ENCODE assay signal across 18 cellular contexts in the genomic region with DNA sequence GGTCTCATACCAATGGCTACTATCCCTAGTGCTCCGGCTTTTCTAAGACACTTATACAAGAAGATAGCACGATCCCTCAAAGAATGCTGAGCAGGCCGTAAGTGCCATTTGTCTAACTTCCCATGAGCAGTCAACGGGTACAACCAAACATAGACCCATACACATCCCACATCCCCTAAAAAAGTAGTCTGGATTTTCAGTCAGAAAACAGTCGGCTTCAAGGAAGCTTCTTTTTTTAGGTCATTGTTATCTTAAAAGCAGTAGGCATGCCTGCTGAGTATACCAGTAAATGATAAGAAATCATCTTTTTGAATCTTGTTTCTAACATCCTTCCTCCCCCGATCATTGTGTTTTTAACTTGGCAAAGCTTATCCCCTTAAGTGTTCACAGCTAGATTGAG. TPM values are rescaled to one million over a fixed set of nuclear protein-coding genes. Genes with fewer than 3 reads are reported as not detected.
DNase-seq lines count a peak whose midpoint lies in the region; ATAC-seq, FAIRE-seq and TF ChIP-seq lines count a peak whose summit lies in the region.
"Had no signal": no experiment of that assay in that cellular context is flagged by ENCODE, and none has a peak within 500 bp of the region (broad histone marks: within the 10 kb centered on the region; RNA-seq: fewer than 3 reads in every experiment).

No MANE protein-coding gene starts in this region.

- H3K27me3 ChIP-seq in CD4-positive, alpha-beta T cell (ENCODE audit: control insufficient read depth, insufficient read depth, low read length) = no peaks in the 10 kb centered on the region
- no peaks in the 10 kb centered on the region for H3K27me3 ChIP-seq in Peyer's patch
- H3K27me3 ChIP-seq: SJSA1 had no signal

- ATAC-seq in CD4-positive, alpha-beta T cell (ENCODE audit: poor library complexity) = no peak
- ATAC-seq in WTC11 = no peak
- ATAC-seq: PC-3 had no signal

- peak; percentile 60 for FAIRE-seq in H54 (lab: Jason Lieb, UNC)

- H3K4me3 ChIP-seq in mesodermal cell (ENCODE audit: extremely low read depth, insufficient read depth, low read length, poor library complexity, severe bottlenecking) (no peak overlapping the region), Peyer's patch (no peak overlapping the region)
- H3K4me3 ChIP-seq: SJSA1 had no signal

- peaks cover 72% of the 10 kb centered on the region for H3K4me1 Mint-ChIP-seq in CD4-positive, alpha-beta T cell (ENCODE audit: low read depth)
- peaks cover 31% of the 10 kb centered on the region for H3K4me1 Mint-ChIP-seq in WTC11

- intact Hi-C loops in CD4-positive, alpha-beta T cell (cut with DNase I, micrococcal nuclease) = no loop called here

- WGBS in mesodermal cell (ENCODE audit: insufficient coverage in 2 of 2), 2 experiments = 80 to 97% methylated on average over 2 to 5 of the region's 6 CpGs

- no peak overlapping the region for H3K27ac ChIP-seq in CD4-positive, alpha-beta T cell (ENCODE audit: low read depth, low read length)
- H3K27ac ChIP-seq in mesodermal cell (ENCODE audit: low read depth, low read length, severe bottlenecking) = peak overlapping the region; percentile 77
- H3K27ac ChIP-seq in Peyer's patch = no peak overlapping the region
- H3K27ac ChIP-seq: SJSA1 had no signal

- H3K27me3 Mint-ChIP-seq in CD4-positive, alpha-beta T cell = no peaks in the 10 kb centered on the region
- H3K27me3 Mint-ChIP-seq in WTC11 (ENCODE audit: low read depth) = no peaks in the 10 kb centered on the region
- H3K27me3 Mint-ChIP-seq: CD4-positive, alpha-beta memory T cell had no signal

- POLR2A ChIA-PET in CD4-positive, alpha-beta T cell (lab: Charles Lee) = interaction anchor here (0.7 to 2.4 kb wide), 2 partner anchors 15 to 19 kb away, joined by 5 to 9 read pairs; a partner anchor contains a TSS
- POLR2A ChIA-PET in WTC11 (lab: Charles Lee) = no interaction called here

- H3K36me3 Mint-ChIP-seq in CD4-positive, alpha-beta T cell (ENCODE audit: low read depth) = peaks cover 35% of the 10 kb centered on the region
- H3K36me3 Mint-ChIP-seq in WTC11 = peaks cover 13% of the 10 kb centered on the region

- no peaks in the 10 kb centered on the region for H3K9me3 Mint-ChIP-seq in CD4-positive, alpha-beta T cell
- H3K9me3 Mint-ChIP-seq in WTC11 = peaks cover 8% of the 10 kb centered on the region

- TF ChIP-seq CTCF in CD4-positive, alpha-beta T cell (IDR thresholded peaks at IDR 0.05) = no peak
- TF ChIP-seq CTCF in WTC11 (IDR thresholded peaks at IDR 0.05) (no peak), Peyer's patch (IDR thresholded peaks at IDR 0.05) (no peak)

- peaks cover 10% of the 10 kb centered on the region for H3K36me3 ChIP-seq in mesodermal cell (ENCODE audit: control insufficient read depth, insufficient read depth, low read length)
- H3K36me3 ChIP-seq in Peyer's patch = no peaks in the 10 kb centered on the region
- H3K36me3 ChIP-seq: SJSA1 had no signal

- no peak for DNase-seq in CD4-positive, alpha-beta T cell
- DNase-seq in H54 (ENCODE audit: insufficient read length, low spot score) (no peak), WTC11 (ENCODE audit: low spot score) (no peak), Peyer's patch (no peak), NCI-H748 (lab: John Stamatoyannopoulos, UW; ENCODE audit: unreplicated experiment) (no peak), NAMALWA (ENCODE audit: low spot score) (no peak)
- DNase-seq: CD4-positive, alpha-beta memory T cell; DND-41; HCEC 1CT; IMR-90; NCI-H1417; NCI-H2029; NCI-H2171 treated with DMSO at 0.1 percent for 48 hours; NCI-H446 treated with DMSO at 0.1 percent for 48 hours; NCI-H748 treated with DMSO at 0.1 percent for 48 hours; PC-3 had no signal

- peak overlapping the region; percentile 30 for H3K4me3 Mint-ChIP-seq in CD4-positive, alpha-beta T cell
- H3K4me3 Mint-ChIP-seq in WTC11 = no peak overlapping the region

- H3K27ac Mint-ChIP-seq in CD4-positive, alpha-beta T cell = peak overlapping the region; percentile 2
- peak overlapping the region; percentile 69; the same call in 1 of the 2 replicates for H3K27ac Mint-ChIP-seq in WTC11

- H3K4me1 ChIP-seq in mesodermal cell (ENCODE audit: control insufficient read depth, insufficient read depth, low read length, poor library complexity, severe bottlenecking) (peaks cover 12% of the 10 kb centered on the region), Peyer's patch (peaks cover 0 to 31% (median 5%) of the 10 kb centered on the region in 4 donors)
- H3K4me1 ChIP-seq: SJSA1 had no signal

- TF ChIP-seq POLR2A in H54 (IDR thresholded peaks at IDR 0.05; ENCODE audit: low read depth, low read length) (no peak), Peyer's patch (IDR thresholded peaks at IDR 0.05) (no peak)

- no peaks in the 10 kb centered on the region for H3K9me3 ChIP-seq in CD4-positive, alpha-beta T cell (ENCODE audit: control insufficient read depth, low read length)
- H3K9me3 ChIP-seq in mesodermal cell (ENCODE audit: control insufficient read depth, low read length) (peaks cover 3% of the 10 kb centered on the region), Peyer's patch (no peaks in the 10 kb centered on the region)
- H3K9me3 ChIP-seq: SJSA1 had no signal

- CTCF ChIA-PET in CD4-positive, alpha-beta T cell (lab: Charles Lee) = no interaction called here
- CTCF ChIA-PET in WTC11 (lab: Charles Lee) = no interaction called here

TF ChIP-seq in WTC11, 78 proteins besides CTCF, POLR2A, EP300 and RAD21 (continues in another document):
- TF ChIP-seq ZNF416 (CRISPR knock-in tag; IDR thresholded peaks at IDR 0.05) (no peak), FOXK1 (CRISPR knock-in tag; IDR thresholded peaks at IDR 0.05) (no peak), ZNF219 (CRISPR knock-in tag; IDR thresholded peaks at IDR 0.05; ENCODE audit: borderline replicate concordance) (no peak), CREB1 (CRISPR knock-in tag; IDR thresholded peaks at IDR 0.05) (no peak), IRF2 (CRISPR knock-in tag; IDR thresholded peaks at IDR 0.05; ENCODE audit: borderline replicate concordance, low read depth) (no peak), NR3C1 (CRISPR knock-in tag; conservative IDR thresholded peaks at IDR 0.05; ENCODE audit: low read depth) (no peak), MYBL2 (CRISPR knock-in tag; IDR thresholded peaks at IDR 0.05) (no peak), FOXP1 (CRISPR knock-in tag; IDR thresholded peaks at IDR 0.05; ENCODE audit: borderline replicate concordance) (no peak)
- TF ChIP-seq, protein P1, sequence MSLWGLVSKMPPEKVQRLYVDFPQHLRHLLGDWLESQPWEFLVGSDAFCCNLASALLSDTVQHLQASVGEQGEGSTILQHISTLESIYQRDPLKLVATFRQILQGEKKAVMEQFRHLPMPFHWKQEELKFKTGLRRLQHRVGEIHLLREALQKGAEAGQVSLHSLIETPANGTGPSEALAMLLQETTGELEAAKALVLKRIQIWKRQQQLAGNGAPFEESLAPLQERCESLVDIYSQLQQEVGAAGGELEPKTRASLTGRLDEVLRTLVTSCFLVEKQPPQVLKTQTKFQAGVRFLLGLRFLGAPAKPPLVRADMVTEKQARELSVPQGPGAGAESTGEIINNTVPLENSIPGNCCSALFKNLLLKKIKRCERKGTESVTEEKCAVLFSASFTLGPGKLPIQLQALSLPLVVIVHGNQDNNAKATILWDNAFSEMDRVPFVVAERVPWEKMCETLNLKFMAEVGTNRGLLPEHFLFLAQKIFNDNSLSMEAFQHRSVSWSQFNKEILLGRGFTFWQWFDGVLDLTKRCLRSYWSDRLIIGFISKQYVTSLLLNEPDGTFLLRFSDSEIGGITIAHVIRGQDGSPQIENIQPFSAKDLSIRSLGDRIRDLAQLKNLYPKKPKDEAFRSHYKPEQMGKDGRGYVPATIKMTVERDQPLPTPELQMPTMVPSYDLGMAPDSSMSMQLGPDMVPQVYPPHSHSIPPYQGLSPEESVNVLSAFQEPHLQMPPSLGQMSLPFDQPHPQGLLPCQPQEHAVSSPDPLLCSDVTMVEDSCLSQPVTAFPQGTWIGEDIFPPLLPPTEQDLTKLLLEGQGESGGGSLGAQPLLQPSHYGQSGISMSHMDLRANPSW (CRISPR knock-in tag; conservative IDR thresholded peaks at IDR 0.05; ENCODE audit: low read depth) = no peak
- TF ChIP-seq, protein P2, sequence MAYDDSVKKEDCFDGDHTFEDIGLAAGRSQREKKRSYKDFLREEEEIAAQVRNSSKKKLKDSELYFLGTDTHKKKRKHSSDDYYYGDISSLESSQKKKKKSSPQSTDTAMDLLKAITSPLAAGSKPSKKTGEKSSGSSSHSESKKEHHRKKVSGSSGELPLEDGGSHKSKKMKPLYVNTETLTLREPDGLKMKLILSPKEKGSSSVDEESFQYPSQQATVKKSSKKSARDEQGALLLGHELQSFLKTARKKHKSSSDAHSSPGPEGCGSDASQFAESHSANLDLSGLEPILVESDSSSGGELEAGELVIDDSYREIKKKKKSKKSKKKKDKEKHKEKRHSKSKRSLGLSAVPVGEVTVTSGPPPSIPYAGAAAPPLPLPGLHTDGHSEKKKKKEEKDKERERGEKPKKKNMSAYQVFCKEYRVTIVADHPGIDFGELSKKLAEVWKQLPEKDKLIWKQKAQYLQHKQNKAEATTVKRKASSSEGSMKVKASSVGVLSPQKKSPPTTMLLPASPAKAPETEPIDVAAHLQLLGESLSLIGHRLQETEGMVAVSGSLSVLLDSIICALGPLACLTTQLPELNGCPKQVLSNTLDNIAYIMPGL (CRISPR knock-in tag; IDR thresholded peaks at IDR 0.05) = no peak

RNA-seq across cellular contexts. Expression of a gene that starts 19.8 kb away (rescaled TPM):
- total RNA-seq in CD4-positive, alpha-beta T cell = 100 to 1,000 TPM; 154 to 160 TPM
- total RNA-seq in WTC11 (2021) = 68.7 to 81.7 TPM (median 72.8 TPM) in 3 replicates
- 68.1 TPM for polyA plus RNA-seq in mesodermal cell (2013, experiment 1 of 2)
- polyA plus RNA-seq in mesodermal cell (2013, experiment 2 of 2) = 65.8 TPM
- 10 to 100 TPM; 39.0 to 69.3 (median 49.0) TPM for total RNA-seq in Peyer's patch
